9 cellular contexts compared by ENCODE assay signal in the genomic region with DNA sequence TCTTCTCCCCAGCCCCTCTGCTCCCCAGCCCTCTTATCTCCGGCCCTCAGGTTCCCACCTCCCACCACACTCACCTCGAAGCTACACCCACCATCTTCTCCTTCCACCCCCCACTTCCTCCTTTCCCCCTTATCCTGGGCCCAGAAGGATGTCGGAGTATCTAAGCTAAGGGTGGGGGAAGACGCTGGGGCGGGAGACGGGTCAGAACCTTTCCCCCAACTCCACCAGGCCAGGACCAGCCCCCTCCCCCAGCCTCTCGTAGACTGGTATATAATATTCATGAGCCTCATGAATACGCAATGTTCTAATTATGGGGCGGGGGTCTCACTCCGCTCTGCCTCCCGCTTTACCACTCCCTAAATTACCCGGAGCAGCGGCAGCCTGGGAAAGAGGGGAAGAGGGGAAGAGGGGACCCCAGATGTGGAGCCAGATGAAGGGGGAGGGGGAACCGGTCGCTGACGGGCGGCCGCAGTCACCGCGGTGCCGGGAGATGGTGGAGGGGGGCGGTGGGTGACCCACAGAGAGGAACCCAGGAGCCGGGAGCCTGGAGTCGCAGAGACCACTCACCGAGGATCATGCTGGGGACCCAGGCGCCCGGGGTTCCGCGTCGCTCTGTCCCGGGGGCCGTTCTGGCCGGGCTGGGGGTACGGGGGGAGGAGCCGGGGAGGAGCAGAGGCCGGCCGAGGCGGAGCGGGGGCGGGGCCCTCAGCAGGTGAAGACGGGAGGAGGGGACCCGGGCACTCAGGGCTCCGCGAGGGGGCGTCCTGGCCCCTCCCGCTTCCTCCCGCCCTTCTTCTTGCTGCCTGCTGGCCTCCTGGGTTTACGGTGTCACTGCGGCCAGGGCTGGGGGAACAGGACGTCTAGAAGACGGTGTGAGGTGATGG. TPM values are rescaled to one million over a fixed set of nuclear protein-coding genes. Genes with fewer than 3 reads are reported as not detected.
A peak's percentile ranks its signal among the peaks of the same experiment; 100 is the strongest.
DNase-seq lines count a peak whose midpoint lies in the region; ATAC-seq, FAIRE-seq and TF ChIP-seq lines count a peak whose summit lies in the region.
"Had no signal": no experiment of that assay in that cellular context is flagged by ENCODE, and none has a peak within 500 bp of the region (broad histone marks: within the 10 kb centered on the region; RNA-seq: fewer than 3 reads in every experiment).

No MANE protein-coding gene starts in this region.

- H2AFZ ChIP-seq in K562 (ENCODE audit: low read depth, low read length) = peak overlapping the region; percentile 58

- peak overlapping the region; percentile 88 for H3K4me2 ChIP-seq in K562 (ENCODE audit: insufficient read depth, low read length)

- TSS peak; percentile 33 for BruUV-seq in K562 (replicated peaks; lab: Mats Ljungman, UMichigan)

- H3K79me2 ChIP-seq in K562 (ENCODE audit: control insufficient read depth, insufficient read depth, low read length) = peaks cover 78% of the 10 kb centered on the region

- under 1% methylated on average over 26 of the region's 51 CpGs for WGBS in K562 (ENCODE audit: insufficient coverage, low coverage, missing lambda C conversion rate)

- peaks cover 66 to 67% of the 10 kb centered on the region in 2 experiments for H3K4me1 ChIP-seq in K562 (replicated peaks in 1 of 2; ENCODE audit: control insufficient read depth in 2 of 2, insufficient read depth in 2 of 2, low read length in 2 of 2)

- no peaks in the 10 kb centered on the region for H3K27me3 ChIP-seq in K562 (ENCODE audit: control insufficient read depth in 2 of 2, insufficient read depth in 2 of 2, low read length in 2 of 2)

- POLR2A ChIA-PET in K562 (lab: Yijun Ruan, JAX) = interaction anchor here (0.6 to 1.5 kb wide), 5 partner anchors 9 to 110 kb away, joined by 3 to 7 read pairs (median 4); a partner anchor contains a TSS

- ATAC-seq in K562 (peak; percentile 87), left colon (peak; percentile 48), GM21825 (IDR thresholded peaks at IDR 0.05; ENCODE audit: unreplicated experiment) (no peak), GM19455 (IDR thresholded peaks at IDR 0.05; ENCODE audit: unreplicated experiment) (no peak)

- peak; percentile 46; the same call in 1 of the 2 replicates for TF ChIP-seq POLR2A in K562 (conservative IDR thresholded peaks at IDR 0.05)

- H4K20me1 ChIP-seq in K562 (replicated peaks; ENCODE audit: control insufficient read depth, insufficient read depth, low read length) = no peaks in the 10 kb centered on the region; the same call in 1 of the 2 replicates

- in situ Hi-C loops in GM13977 (cut with MboI; ENCODE audit: low pct_unique_long_range_greater_than_20kb, low sequenced_read_pairs, unreplicated experiment) (no loop called here), K562 (cut with MboI) (loop anchor here (10.0 kb wide), 1 partner anchor 54 kb away; no protein-coding TSS in a partner anchor)

- TF ChIP-seq CTCF in GM13977 (IDR thresholded peaks at IDR 0.05; ENCODE audit: extremely low read depth, insufficient read depth, missing control alignments) = peak; percentile 42
- TF ChIP-seq CTCF in LNCaP clone FGC (IDR thresholded peaks at IDR 0.05; ENCODE audit: control insufficient read depth, extremely low read depth, insufficient read depth) = peak; percentile 43; the same call in 1 of the 2 replicates
- peak in 2 of 3 experiments; percentile 52 to 55; a peak in 4 of 6 replicates for TF ChIP-seq CTCF in K562 (IDR thresholded peaks at IDR 0.05 in 2 of 3, conservative IDR thresholded peaks at IDR 0.05 in 1 of 3; ENCODE audit: insufficient read depth in 2 of 3, low read depth in 1 of 3, low read length in 3 of 3)

- peak overlapping the region; percentile 59 for H3K4me3 ChIP-seq in LNCaP clone FGC (ENCODE audit: low read depth, low read length)
- H3K4me3 ChIP-seq in K562 = peak overlapping the region; percentile 57

- peak; percentile 87 for DNase-seq in GM13977 (ENCODE audit: low spot score)
- no peak for DNase-seq in LNCaP clone FGC (ENCODE audit: low read depth)
- peak; percentile 71 for DNase-seq in T-helper 9 cell
- DNase-seq in K562 (ENCODE audit: extremely low read depth in 1 of 4, low spot score in 3 of 4) = peak; percentile 95 to 97 (median 96)
- DNase-seq in left colon = peak in 1 of 2 donors; percentile 64
- DNase-seq in stimulated activated CD8-positive, alpha-beta memory T cell treated with anti-CD3 and anti-CD28 coated beads, Interleukin-15, amount 100 ng/mL, for 4 hours (ENCODE audit: low read depth in 2 of 2) = peak; percentile 38 to 62

- TF ChIP-seq EP300 in K562 (IDR thresholded peaks at IDR 0.05; ENCODE audit: low read length) = peak; percentile 72; the same call in 1 of the 2 replicates

- H3K9me1 ChIP-seq in K562 (ENCODE audit: control insufficient read depth, insufficient read depth, low read length) = no peaks in the 10 kb centered on the region

- peaks cover 43% of the 10 kb centered on the region for H3K36me3 ChIP-seq in K562 (ENCODE audit: control insufficient read depth, insufficient read depth, low read length)

- peak; percentile 67 for FAIRE-seq in K562 (lab: Jason Lieb, UNC)
- FAIRE-seq: TTC549 had no signal

- peak in 1 of 2 experiments; percentile 15; a peak in 1 of 4 replicates for TF ChIP-seq RAD21 in K562 (CRISPR knock-in tag; conservative IDR thresholded peaks at IDR 0.05 in 1 of 2, IDR thresholded peaks at IDR 0.05 in 1 of 2)

- no peaks in the 10 kb centered on the region for H3K9me3 ChIP-seq in K562 (replicated peaks; ENCODE audit: control insufficient read depth, insufficient read depth, low read depth, low read length)

- CTCF ChIA-PET in K562 (lab: Yijun Ruan, JAX; ENCODE audit: low intra/inter-chr PET ratio) = no interaction called here

- peak overlapping the region; percentile 56 to 91; a peak in 3 of 4 replicates for H3K9ac ChIP-seq in K562 (ENCODE audit: insufficient read depth in 1 of 2, low read depth in 2 of 2, low read length in 2 of 2)

- H3K27ac ChIP-seq in K562 (ENCODE audit: extremely low read depth, low read depth, low read length) = peak overlapping the region; percentile 62

- intact Hi-C loops in K562 (cut with micrococcal nuclease) = no loop called here
- intact Hi-C loops in left colon (cut with DNase I, micrococcal nuclease) = no loop called here

RNA-seq across cellular contexts. Expression of a gene that starts 6.4 kb away (rescaled TPM):
- total RNA-seq in K562 (2011; cell fraction: chromatin; rRNA removed; ENCODE audit: low replicate concordance) = 8.1 and 25.0 TPM in 2 replicates
- total RNA-seq in K562 (2011; cell fraction: nucleolus; rRNA removed) = 9.7 and 11.1 TPM in 2 replicates
- 9.7 and 11.8 TPM in 2 replicates for total RNA-seq in K562 (2011; cell fraction: nucleoplasm; rRNA removed)
- total RNA-seq in K562 (2014; rRNA removed) (15.9 and 17.7 TPM in 2 replicates), K562 (2014; rRNA removed; fragmentation: Illumina TruSeq; extraction: Trizol) (3.5 and 3.7 TPM in 2 replicates), K562 (2015; rRNA removed; fragmentation: Illumina TruSeq; extraction: Trizol) (5.9 and 8.7 TPM in 2 replicates), K562 (2021) (96.5 and 111 TPM in 2 replicates), left colon (1 to 10 TPM; 4.0 to 8.3 TPM)
- polyA plus RNA-seq in K562 (2011; rRNA removed) (7.7 and 15.6 TPM in 2 replicates), K562 (2014; fragmentation: Illumina TruSeq; extraction: Trizol) (65.7 and 88.2 TPM in 2 replicates), K562 (2014; fragmentation: Nextera tagmentation; extraction: Ambion mirVana) (1 to 10 TPM; 1.0 TPM), K562 (2014; rRNA removed) (30.3 and 34.6 TPM in 2 replicates)
- polyA plus RNA-seq in K562 (2011; cell fraction: cytosol; rRNA removed) = 11.8 and 25.5 TPM in 2 replicates
- polyA plus RNA-seq in K562 (2011; cell fraction: nucleus; rRNA removed) = 15.0 and 32.1 TPM in 2 replicates
- polyA plus RNA-seq in K562 (2012) = 35.9 and 43.9 TPM in 2 replicates
- 4.7 and 6.3 TPM in 2 replicates for polyA minus RNA-seq in K562 (2011; rRNA and poly(A)+ RNA removed)
- 31.2 and 48.8 TPM in 2 replicates for polyA minus RNA-seq in K562 (2011; cell fraction: cytosol; rRNA and poly(A)+ RNA removed)
- 6.7 and 8.1 TPM in 2 replicates for polyA minus RNA-seq in K562 (2011; cell fraction: nucleus; rRNA and poly(A)+ RNA removed)

RNA-seq across cellular contexts. Expression of a gene that starts 26.6 kb away (rescaled TPM):
- 0.48 and 1.8 TPM in 2 replicates for total RNA-seq in K562 (2011; cell fraction: chromatin; rRNA removed; ENCODE audit: low replicate concordance)
- total RNA-seq in K562 (2011; cell fraction: nucleolus; rRNA removed) = 0.13 and 0.17 TPM in 2 replicates
- 0.44 and 0.69 TPM in 2 replicates for total RNA-seq in K562 (2011; cell fraction: nucleoplasm; rRNA removed)
- total RNA-seq in K562 (2014; rRNA removed) = 0.16 TPM in 1 of 2 replicates, not detected in the other
- 0.11 TPM in 1 of 2 replicates, not detected in the other for total RNA-seq in K562 (2014; rRNA removed; fragmentation: Illumina TruSeq; extraction: Trizol)
- not detected in 2 replicates for total RNA-seq in K562 (2015; rRNA removed; fragmentation: Illumina TruSeq; extraction: Trizol)
- not detected in 2 replicates for total RNA-seq in K562 (2021)
- 0.16 TPM in 1 of 2 replicates, not detected in the other for polyA plus RNA-seq in K562 (2011; rRNA removed)
- not detected in 2 replicates for polyA plus RNA-seq in K562 (2011; cell fraction: cytosol; rRNA removed)
- polyA plus RNA-seq in K562 (2011; cell fraction: nucleus; rRNA removed) = 0.25 and 0.44 TPM in 2 replicates
- 0.07 and 0.47 TPM in 2 replicates for polyA plus RNA-seq in K562 (2012)
- polyA plus RNA-seq in K562 (2014; fragmentation: Illumina TruSeq; extraction: Trizol) = 0.10 TPM in 1 of 2 replicates, not detected in the other
- under 1 TPM; 0.07 to 0.18 TPM for polyA plus RNA-seq in K562 (2014; fragmentation: Nextera tagmentation; extraction: Ambion mirVana)
- polyA plus RNA-seq in K562 (2014; rRNA removed) = not detected in 2 replicates
- polyA minus RNA-seq in K562 (2011; rRNA and poly(A)+ RNA removed) = 0.12 TPM in 1 of 2 replicates, not detected in the other
- polyA minus RNA-seq in K562 (2011; cell fraction: cytosol; rRNA and poly(A)+ RNA removed) = not detected in 2 replicates
- 0.22 TPM in 1 of 2 replicates, not detected in the other for polyA minus RNA-seq in K562 (2011; cell fraction: nucleus; rRNA and poly(A)+ RNA removed)
- under 1 TPM in 1 of 2 donors, not detected in 1; 0.50 TPM for total RNA-seq in left colon

RNA-seq across cellular contexts. Expression of a gene that starts 28.2 kb away (rescaled TPM):
- 326 and 672 TPM in 2 replicates for total RNA-seq in K562 (2011; cell fraction: chromatin; rRNA removed; ENCODE audit: low replicate concordance)
- total RNA-seq in K562 (2011; cell fraction: nucleolus; rRNA removed) = 425 and 592 TPM in 2 replicates
- 368 and 393 TPM in 2 replicates for total RNA-seq in K562 (2011; cell fraction: nucleoplasm; rRNA removed)
- total RNA-seq in K562 (2014; rRNA removed) (47.4 and 59.0 TPM in 2 replicates), K562 (2014; rRNA removed; fragmentation: Illumina TruSeq; extraction: Trizol) (41.7 and 49.0 TPM in 2 replicates), K562 (2015; rRNA removed; fragmentation: Illumina TruSeq; extraction: Trizol) (33.7 and 34.5 TPM in 2 replicates), K562 (2021) (71.0 and 75.2 TPM in 2 replicates), left colon (10 to 100 TPM; 20.8 to 49.1 TPM)
- polyA plus RNA-seq in K562 (2011; rRNA removed) (55.5 and 114 TPM in 2 replicates), K562 (2014; fragmentation: Illumina TruSeq; extraction: Trizol) (82.1 and 82.8 TPM in 2 replicates), K562 (2014; fragmentation: Nextera tagmentation; extraction: Ambion mirVana) (1 to 10 TPM; 9.1 to 9.2 TPM), K562 (2014; rRNA removed) (34.0 and 36.0 TPM in 2 replicates)
- 44.7 and 52.4 TPM in 2 replicates for polyA plus RNA-seq in K562 (2011; cell fraction: cytosol; rRNA removed)
- polyA plus RNA-seq in K562 (2011; cell fraction: nucleus; rRNA removed) = 273 and 364 TPM in 2 replicates
- 58.8 and 103 TPM in 2 replicates for polyA plus RNA-seq in K562 (2012)
- 104 and 113 TPM in 2 replicates for polyA minus RNA-seq in K562 (2011; rRNA and poly(A)+ RNA removed)
- polyA minus RNA-seq in K562 (2011; cell fraction: cytosol; rRNA and poly(A)+ RNA removed) = 72.0 and 119 TPM in 2 replicates
- polyA minus RNA-seq in K562 (2011; cell fraction: nucleus; rRNA and poly(A)+ RNA removed) = 150 and 186 TPM in 2 replicates

Comparison
In these comparisons a context has a peak if more than half of its experiments do, and no peak if none do; other contexts are left out.
1. ATAC-seq: peak in K562 (single experiment) and left colon (single experiment); none in GM21825 (single experiment) and GM19455 (single experiment).
2. Peak in every context shown above with its lines, with median percentiles within 50 percentile points of each other: CTCF ChIP-seq.